Comparison of ENCODE assay signal across 22 cellular contexts in genomic region chr21:37767984-37768383, GRCh38.
DNase-seq lines count a peak whose midpoint lies in the region; ATAC-seq, FAIRE-seq and TF ChIP-seq lines count a peak whose summit lies in the region.
"Had no signal": no experiment of that assay in that cellular context is flagged by ENCODE, and none has a peak within 500 bp of the region (broad histone marks: within the 10 kb centered on the region; RNA-seq: fewer than 3 reads in every experiment).

No MANE protein-coding gene starts in this region.

- H4K20me1 ChIP-seq in endothelial cell of umbilical vein (replicated peaks; ENCODE audit: control insufficient read depth, extremely low read depth, insufficient read depth, low read length) = no peaks in the 10 kb centered on the region

- H3K27me3 ChIP-seq in endothelial cell of umbilical vein (ENCODE audit: control insufficient read depth in 2 of 2, insufficient read depth in 2 of 2, low read length in 2 of 2) = peaks cover 0 to 6% of the 10 kb centered on the region in 2 experiments
- H3K27me3 ChIP-seq in suprapubic skin = no peaks in the 10 kb centered on the region
- H3K27me3 ChIP-seq: gastrocnemius medialis, spleen, tibial artery had no signal

- no peak overlapping the region for H2AFZ ChIP-seq in endothelial cell of umbilical vein (ENCODE audit: low read depth, low read length)

- H3K27ac ChIP-seq in endothelial cell of umbilical vein (ENCODE audit: insufficient read depth, low read depth, low read length) (no peak overlapping the region), suprapubic skin (no peak overlapping the region)
- H3K27ac ChIP-seq: gastrocnemius medialis, psoas muscle, spleen, tibial artery had no signal

- CTCF ChIA-PET in endothelial cell of umbilical vein (lab: Charles Lee) = interaction anchor here (0.6 to 1.2 kb wide), 3 partner anchors 9 to 349 kb away, joined by 3 to 4 read pairs (median 3); no protein-coding TSS in a partner anchor
- CTCF ChIA-PET in HEK293T (lab: Yijun Ruan, JAX) = interaction anchor here (0.7 kb wide), 1 partner anchor 38 kb away, joined by 5 read pairs; no protein-coding TSS in a partner anchor
- CTCF ChIA-PET in T-cell (lab: Charles Lee) = interaction anchor here in 1 of 2 donors (0.6 kb wide), 1 partner anchor 938 kb away, joined by 3 read pairs; no protein-coding TSS in a partner anchor

- no peaks in the 10 kb centered on the region for H3K36me3 Mint-ChIP-seq in osteocyte (ENCODE audit: unreplicated experiment)
- no peaks in the 10 kb centered on the region for H3K36me3 Mint-ChIP-seq in T-cell

- no TSS peak for BruUV-seq in endothelial cell of umbilical vein (replicated peaks; lab: Mats Ljungman, UMichigan)

- peak; percentile 57 for DNase-seq in EH (ENCODE audit: low read depth)
- DNase-seq in NCI-H524 (lab: John Stamatoyannopoulos, UW) = peak; percentile 25 to 81
- no peak for DNase-seq in endothelial cell of umbilical vein (ENCODE audit: low read depth, low spot score)
- DNase-seq in osteocyte (ENCODE audit: extremely low spot score, unreplicated experiment) = no peak
- DNase-seq in suprapubic skin (ENCODE audit: low spot score in 2 of 2) = no peak
- no peak for DNase-seq in HEK293T (ENCODE audit: extremely low spot score)
- DNase-seq in DMS79 treated with DMSO at 0.1 percent for 48 hours (lab: John Stamatoyannopoulos, UW) = no peak
- no peak for DNase-seq in T-cell
- DNase-seq: activated B cell treated with CpG ODN at 0.5 μM for 24 hours; central memory CD4-positive, alpha-beta T cell; gastrocnemius medialis; H7; KBM-7; NCI-H1105 treated with DMSO at 0.1 percent for 48 hours; NCI-H226; psoas muscle; SHP77 treated with DMSO at 0.1 percent for 48 hours; spleen; T-helper 17 cell; tibial artery had no signal

- ATAC-seq in T-cell (replicated peaks in 1 of 4) = no peak
- ATAC-seq: activated T-helper 17 cell treated with anti-CD3 and anti-CD28 coated beads, Interleukin-2, amount 50 U/mL, for 72 hours; gastrocnemius medialis; psoas muscle; T-helper 17 cell had no signal

- no peaks in the 10 kb centered on the region for H3K9me1 ChIP-seq in endothelial cell of umbilical vein (replicated peaks; ENCODE audit: control insufficient read depth, extremely low read depth, insufficient read depth, low read length)

- H3K4me3 ChIP-seq in endothelial cell of umbilical vein (replicated peaks in 1 of 3; ENCODE audit: insufficient read depth in 1 of 3, low read depth in 1 of 3, low read length in 3 of 3) (no peak overlapping the region), suprapubic skin (no peak overlapping the region)
- H3K4me3 ChIP-seq: gastrocnemius medialis, psoas muscle, spleen, tibial artery had no signal

- no peaks in the 10 kb centered on the region for H3K9me3 Mint-ChIP-seq in osteocyte (ENCODE audit: unreplicated experiment)
- no peaks in the 10 kb centered on the region for H3K9me3 Mint-ChIP-seq in T-cell
- H3K9me3 Mint-ChIP-seq: activated B cell treated with CpG ODN at 0.5 μM for 24 hours; activated T-helper 17 cell treated with anti-CD3 and anti-CD28 coated beads, Interleukin-2, amount 50 U/mL, for 72 hours; nephron had no signal

- H3K4me2 ChIP-seq in endothelial cell of umbilical vein (ENCODE audit: insufficient read depth, low read length) = no peak overlapping the region

- H3K9me3 ChIP-seq in endothelial cell of umbilical vein (replicated peaks; ENCODE audit: control insufficient read depth, insufficient read depth, low read length) = no peaks in the 10 kb centered on the region
- no peaks in the 10 kb centered on the region for H3K9me3 ChIP-seq in suprapubic skin
- H3K9me3 ChIP-seq: gastrocnemius medialis, psoas muscle, spleen, tibial artery had no signal

- intact Hi-C loops in endothelial cell of umbilical vein (cut with micrococcal nuclease) = no loop called here

- no peak for FAIRE-seq in endothelial cell of umbilical vein (lab: Jason Lieb, UNC)

- H3K4me1 Mint-ChIP-seq in osteocyte (ENCODE audit: unreplicated experiment) = peaks cover 18% of the 10 kb centered on the region
- no peaks in the 10 kb centered on the region for H3K4me1 Mint-ChIP-seq in T-cell
- H3K4me1 Mint-ChIP-seq: activated B cell treated with CpG ODN at 0.5 μM for 24 hours; activated T-helper 17 cell treated with anti-CD3 and anti-CD28 coated beads, Interleukin-2, amount 50 U/mL, for 72 hours; T-helper 17 cell had no signal

- POLR2A ChIA-PET in endothelial cell of umbilical vein (lab: Charles Lee) (no interaction called here), HEK293T (lab: Yijun Ruan, JAX) (no interaction called here), T-cell (lab: Charles Lee) (no interaction called here)

- TF ChIP-seq CTCF in endothelial cell of umbilical vein (IDR thresholded peaks at IDR 0.05; ENCODE audit: extremely low read depth in 1 of 2, insufficient read depth in 1 of 2, low read depth in 1 of 2, low read length in 2 of 2) = no peak
- TF ChIP-seq CTCF in osteocyte (IDR thresholded peaks at IDR 0.05) = no peak
- no peak for TF ChIP-seq CTCF in suprapubic skin (IDR thresholded peaks at IDR 0.05)

- H3K27me3 Mint-ChIP-seq in osteocyte (ENCODE audit: unreplicated experiment) (no peaks in the 10 kb centered on the region), T-cell (peaks cover 11 to 22% of the 10 kb centered on the region in 2 donors)
- H3K27me3 Mint-ChIP-seq: activated B cell treated with CpG ODN at 0.5 μM for 24 hours had no signal

- no peak for TF ChIP-seq EP300 in suprapubic skin (IDR thresholded peaks at IDR 0.05)

- H3K4me3 Mint-ChIP-seq in osteocyte (ENCODE audit: unreplicated experiment) (no peak overlapping the region), T-cell (no peak overlapping the region)
- H3K4me3 Mint-ChIP-seq: activated B cell treated with CpG ODN at 0.5 μM for 24 hours; activated T-helper 17 cell treated with anti-CD3 and anti-CD28 coated beads, Interleukin-2, amount 50 U/mL, for 72 hours; nephron; T-helper 17 cell had no signal

- dilution Hi-C loops in endothelial cell of umbilical vein (cut with MboI; ENCODE audit: extremely low pct_ligation_motif_present, low sequenced_read_pairs) = no loop called here

- H3K4me1 ChIP-seq in endothelial cell of umbilical vein (ENCODE audit: control insufficient read depth, extremely low read depth, insufficient read depth, low read length) (no peaks in the 10 kb centered on the region), suprapubic skin (peaks cover 11% of the 10 kb centered on the region)
- H3K4me1 ChIP-seq: gastrocnemius medialis, psoas muscle, spleen, tibial artery had no signal

- no peak overlapping the region for H3K9ac ChIP-seq in endothelial cell of umbilical vein (replicated peaks; ENCODE audit: extremely low read depth, insufficient read depth, low read length)

- 50% methylated on average over 5 of the region's 5 CpGs for WGBS in suprapubic skin

- no peaks in the 10 kb centered on the region for H3K36me3 ChIP-seq in endothelial cell of umbilical vein (ENCODE audit: control insufficient read depth in 2 of 2, extremely low read depth in 1 of 2, insufficient read depth in 2 of 2, low read length in 2 of 2)
- no peaks in the 10 kb centered on the region for H3K36me3 ChIP-seq in suprapubic skin
- H3K36me3 ChIP-seq: gastrocnemius medialis, spleen, tibial artery had no signal

- TF ChIP-seq POLR2A in endothelial cell of umbilical vein (IDR thresholded peaks at IDR 0.05; ENCODE audit: low read depth, low read length) = no peak
- no peak for TF ChIP-seq POLR2A in suprapubic skin (IDR thresholded peaks at IDR 0.05)

- peak overlapping the region; percentile 66 for H3K27ac Mint-ChIP-seq in osteocyte (ENCODE audit: unreplicated experiment)
- no peak overlapping the region for H3K27ac Mint-ChIP-seq in T-cell
- H3K27ac Mint-ChIP-seq: activated B cell treated with CpG ODN at 0.5 μM for 24 hours; activated T-helper 17 cell treated with anti-CD3 and anti-CD28 coated beads, Interleukin-2, amount 50 U/mL, for 72 hours; nephron; T-helper 17 cell had no signal

- H3K79me2 ChIP-seq in endothelial cell of umbilical vein (ENCODE audit: control insufficient read depth, insufficient read depth, low read length) = no peaks in the 10 kb centered on the region

TF ChIP-seq in endothelial cell of umbilical vein, 7 proteins besides CTCF, POLR2A, EP300 and RAD21:
- no peak for TF ChIP-seq MYC (IDR thresholded peaks at IDR 0.05; ENCODE audit: low read depth, low read length)
- no peak for TF ChIP-seq EZH2 (IDR thresholded peaks at IDR 0.05; ENCODE audit: borderline replicate concordance, low read depth, low read length, severe bottlenecking)
- peak; percentile 40 for TF ChIP-seq FOS (IDR thresholded peaks at IDR 0.05; ENCODE audit: borderline replicate concordance, insufficient read depth, low read length)
- no peak for TF ChIP-seq JUN (IDR thresholded peaks at IDR 0.05; ENCODE audit: borderline replicate concordance, insufficient read depth, insufficient read length, low read depth)
- no peak for TF ChIP-seq GATA2 (IDR thresholded peaks at IDR 0.05; ENCODE audit: insufficient read depth, insufficient read length, low read depth, low read length)

TF ChIP-seq in HEK293T, 16 proteins besides CTCF, POLR2A, EP300 and RAD21:
- TF ChIP-seq TARDBP (IDR thresholded peaks at IDR 0.05) (no peak), BHLHE40 (IDR thresholded peaks at IDR 0.05; ENCODE audit: borderline replicate concordance) (no peak), ELF4 (IDR thresholded peaks at IDR 0.05) (no peak), HDGF (IDR thresholded peaks at IDR 0.05; ENCODE audit: borderline replicate concordance) (no peak), LEF1 (IDR thresholded peaks at IDR 0.05; ENCODE audit: borderline replicate concordance) (no peak), ZNF384 (IDR thresholded peaks at IDR 0.05) (no peak), NFRKB (IDR thresholded peaks at IDR 0.05) (no peak), FOXK2 (IDR thresholded peaks at IDR 0.05) (no peak)

Comparison
In these comparisons a context has a peak if more than half of its experiments do, and no peak if none do; other contexts are left out.
1. DNase-seq: peak in EH (single experiment) and NCI-H524 (2 of 2); none in endothelial cell of umbilical vein (single experiment), osteocyte (single experiment), suprapubic skin (0 of 2), HEK293T (single experiment), DMS79 treated with DMSO at 0.1 percent for 48 hours (single experiment) and T-cell (0 of 34).